Comparison of ENCODE assay signal across 18 cellular contexts in the genomic region with DNA sequence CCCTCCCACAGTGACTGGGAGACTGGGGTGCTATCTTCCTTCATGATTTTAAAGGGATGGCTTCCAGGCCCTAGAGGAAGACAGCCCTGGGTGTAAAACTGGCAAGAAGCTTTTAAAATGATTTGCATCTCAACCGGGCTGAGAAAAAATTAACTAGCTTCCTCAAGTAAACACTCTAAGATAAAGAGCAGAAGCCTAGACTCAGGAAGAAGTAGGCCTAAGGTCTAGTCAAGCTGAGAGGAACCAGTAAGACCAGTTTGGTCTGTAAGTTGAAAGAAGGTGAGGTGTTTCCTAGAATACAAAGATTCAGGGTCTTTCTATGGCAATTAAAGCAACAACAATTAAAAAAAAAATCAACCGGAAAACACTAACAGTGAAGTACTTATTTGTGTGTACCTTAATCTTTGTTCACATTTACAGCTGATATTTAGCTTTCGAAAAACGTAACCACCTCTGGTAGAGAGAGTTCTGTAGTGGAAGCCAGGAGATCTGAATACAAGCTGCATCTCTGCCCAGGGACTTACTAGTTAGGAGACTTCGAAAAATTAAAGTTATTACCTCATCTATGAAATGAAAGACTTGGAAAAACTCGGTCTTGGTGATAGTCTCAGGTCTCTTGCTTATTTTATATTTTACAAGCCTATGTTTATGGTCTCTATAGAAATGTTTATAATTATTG.
DNase-seq lines count a peak whose midpoint lies in the region; ATAC-seq and TF ChIP-seq lines count a peak whose summit lies in the region.
"Had no signal": no experiment of that assay in that cellular context is flagged by ENCODE, and none has a peak within 500 bp of the region (broad histone marks: within the 10 kb centered on the region; RNA-seq: fewer than 3 reads in every experiment).

No MANE protein-coding gene starts in this region.

- no peaks in the 10 kb centered on the region for H3K36me3 Mint-ChIP-seq in Calu3 (ENCODE audit: insufficient read depth, unreplicated experiment)
- no peaks in the 10 kb centered on the region for H3K36me3 Mint-ChIP-seq in neural progenitor cell
- no peaks in the 10 kb centered on the region for H3K36me3 Mint-ChIP-seq in activated naive CD8-positive, alpha-beta T cell treated with anti-CD3 and anti-CD28 coated beads, Interleukin-2, amount 50 U/mL, for 24 hours (ENCODE audit: low read depth)
- H3K36me3 Mint-ChIP-seq: activated naive CD4-positive, alpha-beta T cell treated with anti-CD3 and anti-CD28 coated beads, Interleukin-2, amount 50 U/mL, for 72 hours had no signal

- POLR2A ChIA-PET in PC-3 (lab: Charles Lee; ENCODE audit: unreplicated experiment): no interaction called here

- H4K20me1 ChIP-seq in PC-3 (ENCODE audit: low read length) (no peaks in the 10 kb centered on the region), neural progenitor cell (ENCODE audit: low read depth) (no peaks in the 10 kb centered on the region)
- H4K20me1 ChIP-seq: BLaER1 treated with 17β-estradiol and CSF1 and Interleukin-3, amounts not matched to agents 10 nM and 100 nM had no signal

- H3K4me1 ChIP-seq in PC-3 (ENCODE audit: insufficient read depth, low read length): peaks cover 16% of the 10 kb centered on the region
- peaks cover 13% of the 10 kb centered on the region for H3K4me1 ChIP-seq in neural progenitor cell
- H3K4me1 ChIP-seq in psoas muscle: no peaks in the 10 kb centered on the region
- H3K4me1 ChIP-seq in tibial artery: no peaks in the 10 kb centered on the region
- H3K4me1 ChIP-seq: BLaER1 treated with 17β-estradiol and CSF1 and Interleukin-3, amounts not matched to agents 10 nM and 100 nM had no signal

- peak overlapping the region; percentile 56 for H3K4me2 ChIP-seq in PC-3 (ENCODE audit: low read length)
- peak overlapping the region; percentile 33 for H3K4me2 ChIP-seq in neural progenitor cell
- H3K4me2 ChIP-seq: BLaER1 treated with 17β-estradiol and CSF1 and Interleukin-3, amounts not matched to agents 10 nM and 100 nM had no signal

- intact Hi-C loops in Calu3 (cut with micrococcal nuclease; ENCODE audit: unreplicated experiment): loop anchor here (5.0 kb wide), 1 partner anchor 45 kb away; no protein-coding TSS in a partner anchor
- intact Hi-C loops in PC-3 (cut with micrococcal nuclease): no loop called here
- intact Hi-C loops in psoas muscle (cut with DNase I): no loop called here
- intact Hi-C loops in tibial artery (cut with DNase I; ENCODE audit: low total_unique reads): no loop called here

- H3F3A ChIP-seq in PC-3 (ENCODE audit: low read length, unreplicated experiment): no peaks in the 10 kb centered on the region
- H3F3A ChIP-seq in neural progenitor cell (ENCODE audit: low read depth): no peaks in the 10 kb centered on the region

- no peaks in the 10 kb centered on the region for H3K9me3 ChIP-seq in PC-3 (ENCODE audit: low read length)
- no peaks in the 10 kb centered on the region for H3K9me3 ChIP-seq in neural progenitor cell (ENCODE audit: low read depth)
- H3K9me3 ChIP-seq in psoas muscle: no peaks in the 10 kb centered on the region
- H3K9me3 ChIP-seq in tibial artery: no peaks in the 10 kb centered on the region
- H3K9me3 ChIP-seq: BLaER1 treated with 17β-estradiol and CSF1 and Interleukin-3, amounts not matched to agents 10 nM and 100 nM had no signal

- no peaks in the 10 kb centered on the region for H3K27me3 ChIP-seq in PC-3 (ENCODE audit: low read length)
- H3K27me3 ChIP-seq in neural progenitor cell: no peaks in the 10 kb centered on the region
- no peaks in the 10 kb centered on the region for H3K27me3 ChIP-seq in psoas muscle (ENCODE audit: insufficient read depth in 3 of 3, low read length in 2 of 3)
- no peaks in the 10 kb centered on the region for H3K27me3 ChIP-seq in tibial artery
- H3K27me3 ChIP-seq: BLaER1 treated with 17β-estradiol and CSF1 and Interleukin-3, amounts not matched to agents 10 nM and 100 nM had no signal

- H3K79me2 ChIP-seq in PC-3 (ENCODE audit: low read length): no peaks in the 10 kb centered on the region
- H3K79me2 ChIP-seq in neural progenitor cell (ENCODE audit: low read depth): no peaks in the 10 kb centered on the region

- H3K27ac Mint-ChIP-seq in Calu3 (ENCODE audit: unreplicated experiment) (peak overlapping the region; percentile 45), neural progenitor cell (no peak overlapping the region)
- H3K27ac Mint-ChIP-seq in activated naive CD8-positive, alpha-beta T cell treated with anti-CD3 and anti-CD28 coated beads, Interleukin-2, amount 50 U/mL, for 24 hours: no peak overlapping the region
- H3K27ac Mint-ChIP-seq: activated naive CD4-positive, alpha-beta T cell treated with anti-CD3 and anti-CD28 coated beads, Interleukin-2, amount 50 U/mL, for 72 hours; nephron progenitor cell had no signal

- DNase-seq in Calu3 (peak; percentile 9), PC-3 (peak; percentile 53), iPS-NIHi11 (ENCODE audit: low spot score) (peak; percentile 11), neural progenitor cell (ENCODE audit: low spot score) (no peak), MV-4-11 (lab: John Stamatoyannopoulos, UW) (no peak), psoas muscle (no peak), tibial artery (no peak)
- DNase-seq in activated naive CD8-positive, alpha-beta T cell treated with anti-CD3 and anti-CD28 coated beads, Interleukin-2, amount 50 U/mL, for 24 hours: no peak
- DNase-seq: activated CD4-positive, alpha-beta T cell treated with anti-CD3 and anti-CD28 coated beads for 48 hours; effector memory CD4-positive, alpha-beta T cell; mesenchymal stem cell; NCI-H1417 treated with DMSO at 0.1 percent for 48 hours; NCI-H69; nephron progenitor cell; stimulated activated CD4-positive, alpha-beta T cell treated with anti-CD3 and anti-CD28 coated beads, Interleukin-12 subunit alpha, Interleukin-12 subunit beta, amount 100 ng/mL, for 4 hours; SW 1271 had no signal

- H3K9me3 Mint-ChIP-seq in Calu3 (ENCODE audit: low read depth, unreplicated experiment) (no peaks in the 10 kb centered on the region), neural progenitor cell (no peaks in the 10 kb centered on the region)
- peaks cover 17% of the 10 kb centered on the region for H3K9me3 Mint-ChIP-seq in activated naive CD8-positive, alpha-beta T cell treated with anti-CD3 and anti-CD28 coated beads, Interleukin-2, amount 50 U/mL, for 24 hours
- H3K9me3 Mint-ChIP-seq: nephron progenitor cell had no signal

- no peaks in the 10 kb centered on the region for H3K27me3 Mint-ChIP-seq in Calu3 (ENCODE audit: unreplicated experiment)
- no peaks in the 10 kb centered on the region for H3K27me3 Mint-ChIP-seq in neural progenitor cell (ENCODE audit: insufficient read depth, low read depth)
- no peaks in the 10 kb centered on the region for H3K27me3 Mint-ChIP-seq in activated naive CD8-positive, alpha-beta T cell treated with anti-CD3 and anti-CD28 coated beads, Interleukin-2, amount 50 U/mL, for 24 hours

- no peak overlapping the region for H3K27ac ChIP-seq in PC-3 (ENCODE audit: low read length)
- no peak overlapping the region for H3K27ac ChIP-seq in neural progenitor cell
- no peak overlapping the region for H3K27ac ChIP-seq in psoas muscle
- no peak overlapping the region for H3K27ac ChIP-seq in tibial artery
- H3K27ac ChIP-seq: BLaER1 treated with 17β-estradiol and CSF1 and Interleukin-3, amounts not matched to agents 10 nM and 100 nM had no signal

- peak overlapping the region; percentile 26; the same call in 1 of the 2 replicates for H2AFZ ChIP-seq in PC-3 (ENCODE audit: low read length)
- peak overlapping the region; percentile 78 for H2AFZ ChIP-seq in neural progenitor cell (replicated peaks)

- TF ChIP-seq CTCF in Calu3 (IDR thresholded peaks at IDR 0.05; ENCODE audit: unreplicated experiment): no peak
- no peak for TF ChIP-seq CTCF in PC-3 (conservative IDR thresholded peaks at IDR 0.05; ENCODE audit: low read depth, low read length)
- TF ChIP-seq CTCF in neural progenitor cell (IDR thresholded peaks at IDR 0.05): no peak
- no peak for TF ChIP-seq CTCF in psoas muscle (IDR thresholded peaks at IDR 0.05)
- no peak for TF ChIP-seq CTCF in tibial artery (IDR thresholded peaks at IDR 0.05)

- CTCF ChIA-PET in Calu3 (lab: Charles Lee) (interaction anchor here (0.8 kb wide), 1 partner anchor 114 kb away, joined by 3 read pairs; no protein-coding TSS in a partner anchor), PC-3 (lab: Charles Lee) (no interaction called here)

- H3K4me1 Mint-ChIP-seq in Calu3 (ENCODE audit: low read depth, unreplicated experiment): peaks cover 22% of the 10 kb centered on the region
- no peaks in the 10 kb centered on the region for H3K4me1 Mint-ChIP-seq in neural progenitor cell
- no peaks in the 10 kb centered on the region for H3K4me1 Mint-ChIP-seq in activated naive CD8-positive, alpha-beta T cell treated with anti-CD3 and anti-CD28 coated beads, Interleukin-2, amount 50 U/mL, for 24 hours
- H3K4me1 Mint-ChIP-seq: nephron progenitor cell had no signal

- no peaks in the 10 kb centered on the region for H3K36me3 ChIP-seq in PC-3 (ENCODE audit: low read depth, low read length)
- H3K36me3 ChIP-seq in neural progenitor cell: no peaks in the 10 kb centered on the region
- H3K36me3 ChIP-seq in psoas muscle (ENCODE audit: insufficient read depth in 1 of 2, low read depth in 1 of 2): no peaks in the 10 kb centered on the region
- no peaks in the 10 kb centered on the region for H3K36me3 ChIP-seq in tibial artery
- H3K36me3 ChIP-seq: BLaER1 treated with 17β-estradiol and CSF1 and Interleukin-3, amounts not matched to agents 10 nM and 100 nM had no signal

- BruUV-seq in Calu3 (replicated peaks; lab: Mats Ljungman, UMichigan) (no TSS peak), PC-3 (replicated peaks; lab: Mats Ljungman, UMichigan) (no TSS peak)

- H3K9me2 ChIP-seq in PC-3 (replicated peaks; ENCODE audit: low read length): no peaks in the 10 kb centered on the region

- ATAC-seq in PC-3 (peak; percentile 55), psoas muscle (no peak)
- no peak for ATAC-seq in activated naive CD8-positive, alpha-beta T cell treated with anti-CD3 and anti-CD28 coated beads, Interleukin-2, amount 50 U/mL, for 24 hours
- ATAC-seq: activated naive CD4-positive, alpha-beta T cell treated with anti-CD3 and anti-CD28 coated beads, Interleukin-2, amount 50 U/mL, for 72 hours had no signal

- 76 to 79% (median 78%) methylated on average over 6 of the region's 6 CpGs for WGBS in psoas muscle, 3 donors

- peak overlapping the region; percentile 40 for H3K4me3 Mint-ChIP-seq in Calu3 (ENCODE audit: low read depth, unreplicated experiment)
- H3K4me3 Mint-ChIP-seq in neural progenitor cell: no peak overlapping the region
- H3K4me3 Mint-ChIP-seq in activated naive CD8-positive, alpha-beta T cell treated with anti-CD3 and anti-CD28 coated beads, Interleukin-2, amount 50 U/mL, for 24 hours: no peak overlapping the region
- H3K4me3 Mint-ChIP-seq: nephron progenitor cell had no signal

- H3K4me3 ChIP-seq in PC-3 (ENCODE audit: low read length): no peak overlapping the region; the same call in 1 of the 2 replicates
- H3K4me3 ChIP-seq in neural progenitor cell: no peak overlapping the region
- no peak overlapping the region for H3K4me3 ChIP-seq in psoas muscle
- no peak overlapping the region for H3K4me3 ChIP-seq in tibial artery
- H3K4me3 ChIP-seq: BLaER1 treated with 17β-estradiol and CSF1 and Interleukin-3, amounts not matched to agents 10 nM and 100 nM had no signal

- no peak overlapping the region for H3K9ac ChIP-seq in PC-3 (ENCODE audit: low read length)
- no peak overlapping the region for H3K9ac ChIP-seq in neural progenitor cell
- H3K9ac ChIP-seq: BLaER1 treated with 17β-estradiol and CSF1 and Interleukin-3, amounts not matched to agents 10 nM and 100 nM had no signal

Comparison
In these comparisons a context has a peak if more than half of its experiments do, and no peak if none do; other contexts are left out.
1. DNase-seq: peak in Calu3 (single experiment), PC-3 (single experiment) and iPS-NIHi11 (single experiment); none in neural progenitor cell (single experiment), MV-4-11 (single experiment), psoas muscle (0 of 2), tibial artery (0 of 2) and activated naive CD8-positive, alpha-beta T cell treated with anti-CD3 and anti-CD28 coated beads, Interleukin-2, amount 50 U/mL, for 24 hours (single experiment).